ENCODE assay signal across 1 cellular context in genomic region chr17:59786536-59787319, GRCh38.
TF ChIP-seq lines count a peak whose summit lies in the region.

No MANE protein-coding gene starts in this region.

TF ChIP-seq in HepG2, 621 proteins besides CTCF, POLR2A, EP300 and RAD21 (continued from another document and continues in another):
- peak; percentile 94 for TF ChIP-seq ZSCAN5A (CRISPR knock-in tag; IDR thresholded peaks at IDR 0.05; ENCODE audit: borderline replicate concordance)
- TF ChIP-seq ZNF263 (CRISPR knock-in tag; IDR thresholded peaks at IDR 0.05) = peak; percentile 31; the same call in 1 of the 2 replicates
- peak; percentile 92 for TF ChIP-seq POLR2G (IDR thresholded peaks at IDR 0.05; ENCODE audit: low read depth, low read length)
- no peak for TF ChIP-seq ZNF501 (CRISPR knock-in tag; IDR thresholded peaks at IDR 0.05)
- peak; percentile 95 for TF ChIP-seq ZNF205 (CRISPR knock-in tag; IDR thresholded peaks at IDR 0.05)
- peak; percentile 99 for TF ChIP-seq ZNF614 (CRISPR knock-in tag; IDR thresholded peaks at IDR 0.05; ENCODE audit: borderline replicate concordance)
- TF ChIP-seq, protein P1, sequence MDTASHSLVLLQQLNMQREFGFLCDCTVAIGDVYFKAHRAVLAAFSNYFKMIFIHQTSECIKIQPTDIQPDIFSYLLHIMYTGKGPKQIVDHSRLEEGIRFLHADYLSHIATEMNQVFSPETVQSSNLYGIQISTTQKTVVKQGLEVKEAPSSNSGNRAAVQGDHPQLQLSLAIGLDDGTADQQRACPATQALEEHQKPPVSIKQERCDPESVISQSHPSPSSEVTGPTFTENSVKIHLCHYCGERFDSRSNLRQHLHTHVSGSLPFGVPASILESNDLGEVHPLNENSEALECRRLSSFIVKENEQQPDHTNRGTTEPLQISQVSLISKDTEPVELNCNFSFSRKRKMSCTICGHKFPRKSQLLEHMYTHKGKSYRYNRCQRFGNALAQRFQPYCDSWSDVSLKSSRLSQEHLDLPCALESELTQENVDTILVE (CRISPR knock-in tag; IDR thresholded peaks at IDR 0.05) = peak; percentile 95
- TF ChIP-seq ZNF282 (IDR thresholded peaks at IDR 0.05; ENCODE audit: partially characterized antibody) = no peak
- TF ChIP-seq ZSCAN30 (CRISPR knock-in tag; IDR thresholded peaks at IDR 0.05) = no peak
- TF ChIP-seq ZNF446 (CRISPR knock-in tag; IDR thresholded peaks at IDR 0.05) = no peak
- no peak; the same call in 1 of the 2 replicates for TF ChIP-seq NCOA1 (CRISPR knock-in tag; IDR thresholded peaks at IDR 0.05)
- TF ChIP-seq HOXA5 (CRISPR knock-in tag; IDR thresholded peaks at IDR 0.05) = peak; percentile 98
- peak; percentile 63 for TF ChIP-seq ZEB1 (IDR thresholded peaks at IDR 0.05; ENCODE audit: insufficient replicate concordance, low read depth)
- TF ChIP-seq AFF4 (CRISPR knock-in tag; IDR thresholded peaks at IDR 0.05) = peak; percentile 98; the same call in 1 of the 2 replicates
- TF ChIP-seq CHCHD3 (CRISPR knock-in tag; IDR thresholded peaks at IDR 0.05) = no peak
- TF ChIP-seq, protein P2, sequence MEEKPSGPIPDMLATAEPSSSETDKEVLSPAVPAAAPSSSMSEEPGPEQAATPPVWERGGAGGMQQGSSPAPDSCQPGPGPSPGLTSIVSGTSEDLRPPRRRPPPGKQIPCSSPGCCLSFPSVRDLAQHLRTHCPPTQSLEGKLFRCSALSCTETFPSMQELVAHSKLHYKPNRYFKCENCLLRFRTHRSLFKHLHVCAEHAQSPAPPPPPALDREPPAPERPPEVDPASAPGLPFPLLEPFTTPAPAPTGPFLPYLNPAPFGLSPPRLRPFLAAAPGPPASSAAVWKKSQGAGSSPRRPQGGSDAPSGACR (CRISPR knock-in tag; IDR thresholded peaks at IDR 0.05) = peak; percentile 93
- no peak for TF ChIP-seq ZNF75D (CRISPR knock-in tag; IDR thresholded peaks at IDR 0.05; ENCODE audit: borderline replicate concordance)
- TF ChIP-seq ESRRA (CRISPR knock-in tag; IDR thresholded peaks at IDR 0.05; ENCODE audit: low read depth) = no peak
- peak; percentile 71; the same call in 1 of the 2 replicates for TF ChIP-seq KDM2A (CRISPR knock-in tag; IDR thresholded peaks at IDR 0.05; ENCODE audit: borderline replicate concordance, low read depth)
- peak; percentile 42 for TF ChIP-seq MYC (CRISPR knock-in tag; IDR thresholded peaks at IDR 0.05; ENCODE audit: borderline replicate concordance)
- TF ChIP-seq ASH2L (IDR thresholded peaks at IDR 0.05; ENCODE audit: insufficient read length, low read depth, low read length) = peak; percentile 96
- TF ChIP-seq CBX1 (IDR thresholded peaks at IDR 0.05; ENCODE audit: low read depth) = peak; percentile 76
- TF ChIP-seq NFIB (CRISPR knock-in tag; IDR thresholded peaks at IDR 0.05; ENCODE audit: borderline replicate concordance) = no peak
- TF ChIP-seq ZNF33A (CRISPR knock-in tag; IDR thresholded peaks at IDR 0.05; ENCODE audit: borderline replicate concordance) = peak; percentile 59; the same call in 1 of the 2 replicates
- TF ChIP-seq KMT2B (CRISPR knock-in tag; IDR thresholded peaks at IDR 0.05) = peak; percentile 92
- peak; percentile 100 for TF ChIP-seq FOSL1 (CRISPR knock-in tag; IDR thresholded peaks at IDR 0.05; ENCODE audit: borderline replicate concordance)
- TF ChIP-seq, protein P3, sequence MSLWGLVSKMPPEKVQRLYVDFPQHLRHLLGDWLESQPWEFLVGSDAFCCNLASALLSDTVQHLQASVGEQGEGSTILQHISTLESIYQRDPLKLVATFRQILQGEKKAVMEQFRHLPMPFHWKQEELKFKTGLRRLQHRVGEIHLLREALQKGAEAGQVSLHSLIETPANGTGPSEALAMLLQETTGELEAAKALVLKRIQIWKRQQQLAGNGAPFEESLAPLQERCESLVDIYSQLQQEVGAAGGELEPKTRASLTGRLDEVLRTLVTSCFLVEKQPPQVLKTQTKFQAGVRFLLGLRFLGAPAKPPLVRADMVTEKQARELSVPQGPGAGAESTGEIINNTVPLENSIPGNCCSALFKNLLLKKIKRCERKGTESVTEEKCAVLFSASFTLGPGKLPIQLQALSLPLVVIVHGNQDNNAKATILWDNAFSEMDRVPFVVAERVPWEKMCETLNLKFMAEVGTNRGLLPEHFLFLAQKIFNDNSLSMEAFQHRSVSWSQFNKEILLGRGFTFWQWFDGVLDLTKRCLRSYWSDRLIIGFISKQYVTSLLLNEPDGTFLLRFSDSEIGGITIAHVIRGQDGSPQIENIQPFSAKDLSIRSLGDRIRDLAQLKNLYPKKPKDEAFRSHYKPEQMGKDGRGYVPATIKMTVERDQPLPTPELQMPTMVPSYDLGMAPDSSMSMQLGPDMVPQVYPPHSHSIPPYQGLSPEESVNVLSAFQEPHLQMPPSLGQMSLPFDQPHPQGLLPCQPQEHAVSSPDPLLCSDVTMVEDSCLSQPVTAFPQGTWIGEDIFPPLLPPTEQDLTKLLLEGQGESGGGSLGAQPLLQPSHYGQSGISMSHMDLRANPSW (CRISPR knock-in tag; IDR thresholded peaks at IDR 0.05; ENCODE audit: borderline replicate concordance) = peak; percentile 95; the same call in 1 of the 2 replicates
- TF ChIP-seq ZFP36L2 (CRISPR knock-in tag; IDR thresholded peaks at IDR 0.05) = no peak; the same call in 1 of the 2 replicates
- peak; percentile 65; the same call in 1 of the 2 replicates for TF ChIP-seq GFI1 (CRISPR knock-in tag; IDR thresholded peaks at IDR 0.05; ENCODE audit: borderline replicate concordance)
- TF ChIP-seq, protein P4, sequence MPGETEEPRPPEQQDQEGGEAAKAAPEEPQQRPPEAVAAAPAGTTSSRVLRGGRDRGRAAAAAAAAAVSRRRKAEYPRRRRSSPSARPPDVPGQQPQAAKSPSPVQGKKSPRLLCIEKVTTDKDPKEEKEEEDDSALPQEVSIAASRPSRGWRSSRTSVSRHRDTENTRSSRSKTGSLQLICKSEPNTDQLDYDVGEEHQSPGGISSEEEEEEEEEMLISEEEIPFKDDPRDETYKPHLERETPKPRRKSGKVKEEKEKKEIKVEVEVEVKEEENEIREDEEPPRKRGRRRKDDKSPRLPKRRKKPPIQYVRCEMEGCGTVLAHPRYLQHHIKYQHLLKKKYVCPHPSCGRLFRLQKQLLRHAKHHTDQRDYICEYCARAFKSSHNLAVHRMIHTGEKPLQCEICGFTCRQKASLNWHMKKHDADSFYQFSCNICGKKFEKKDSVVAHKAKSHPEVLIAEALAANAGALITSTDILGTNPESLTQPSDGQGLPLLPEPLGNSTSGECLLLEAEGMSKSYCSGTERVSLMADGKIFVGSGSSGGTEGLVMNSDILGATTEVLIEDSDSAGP (CRISPR knock-in tag; IDR thresholded peaks at IDR 0.05; ENCODE audit: borderline replicate concordance) = no peak; the same call in 1 of the 2 replicates
- peak; percentile 83 for TF ChIP-seq KMT2A (CRISPR knock-in tag; IDR thresholded peaks at IDR 0.05)
- peak; percentile 49; the same call in 1 of the 2 replicates for TF ChIP-seq LCORL (IDR thresholded peaks at IDR 0.05)
- TF ChIP-seq LCORL (CRISPR knock-in tag; IDR thresholded peaks at IDR 0.05) = peak; percentile 94
- TF ChIP-seq ZNF24 (IDR thresholded peaks at IDR 0.05) = peak; percentile 54
- TF ChIP-seq ZNF430 (CRISPR knock-in tag; IDR thresholded peaks at IDR 0.05) = peak; percentile 94
- peak; percentile 67; the same call in 1 of the 2 replicates for TF ChIP-seq ZHX1 (CRISPR knock-in tag; IDR thresholded peaks at IDR 0.05; ENCODE audit: low read depth)
- no peak for TF ChIP-seq IKZF4 (CRISPR knock-in tag; IDR thresholded peaks at IDR 0.05; ENCODE audit: borderline replicate concordance, low read depth, not compliant biosample characterization)
- 0 out of 2 replicates have a peak, but pooled peaks have one; percentile 81 for TF ChIP-seq FIP1L1 (IDR thresholded peaks at IDR 0.05; ENCODE audit: borderline replicate concordance, insufficient read depth, low read depth, low read length)
- TF ChIP-seq ZC3H4 (CRISPR knock-in tag; IDR thresholded peaks at IDR 0.05; ENCODE audit: borderline replicate concordance) = peak; percentile 69; the same call in 1 of the 2 replicates
- peak; percentile 67; the same call in 1 of the 2 replicates for TF ChIP-seq ZBTB4 (CRISPR knock-in tag; IDR thresholded peaks at IDR 0.05; ENCODE audit: borderline replicate concordance)
- TF ChIP-seq ZSCAN29 (CRISPR knock-in tag; conservative IDR thresholded peaks at IDR 0.05) = peak; percentile 99
- no peak for TF ChIP-seq ZZZ3 (CRISPR knock-in tag; IDR thresholded peaks at IDR 0.05; ENCODE audit: borderline replicate concordance)
- TF ChIP-seq CHD4 (IDR thresholded peaks at IDR 0.05; ENCODE audit: borderline replicate concordance, low read length) = peak; percentile 86
- peak; percentile 98 for TF ChIP-seq FOXO1 (CRISPR knock-in tag; IDR thresholded peaks at IDR 0.05)
- TF ChIP-seq ZNF136 (CRISPR knock-in tag; IDR thresholded peaks at IDR 0.05; ENCODE audit: low read depth) = no peak
- peak; percentile 96 for TF ChIP-seq FOXA3 (CRISPR knock-in tag; IDR thresholded peaks at IDR 0.05)
- peak; percentile 85 for TF ChIP-seq TGIF2 (CRISPR knock-in tag; IDR thresholded peaks at IDR 0.05)
- TF ChIP-seq CBFB (CRISPR knock-in tag; IDR thresholded peaks at IDR 0.05) = peak; percentile 100
